ENCODE assay signal across 1 cellular context in the genomic region with DNA sequence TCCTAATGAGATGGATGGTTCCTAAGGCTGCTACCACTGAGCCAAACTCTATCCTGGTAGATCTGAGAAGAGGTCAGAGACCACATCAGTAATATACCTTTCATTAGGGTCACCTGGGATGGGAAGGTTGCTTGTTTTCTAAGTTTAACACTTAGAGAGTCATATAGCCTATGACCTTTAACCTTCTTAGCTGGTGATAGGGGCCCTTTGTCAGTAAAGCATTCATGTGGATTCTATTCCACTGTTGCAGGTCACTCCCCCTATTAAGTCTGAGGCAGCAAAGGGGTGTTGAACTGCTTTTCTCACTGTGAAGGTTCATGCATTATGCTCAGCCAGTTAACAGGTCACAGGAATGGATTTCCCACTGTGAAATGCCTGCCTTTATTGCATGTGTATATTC.
A peak's percentile ranks its signal among the peaks of the same experiment; 100 is the strongest.
TF ChIP-seq lines count a peak whose summit lies in the region.

No MANE protein-coding gene starts in this region.

TF ChIP-seq in K562, 482 proteins besides CTCF, POLR2A, EP300 and RAD21 (continued from another document):
- no peak for TF ChIP-seq NR2C2 (CRISPR knock-in tag; IDR thresholded peaks at IDR 0.05)
- peak; percentile 43; the same call in 1 of the 2 replicates for TF ChIP-seq NR2C2 (tag; IDR thresholded peaks at IDR 0.05)
- TF ChIP-seq ZNF57 (CRISPR knock-in tag; IDR thresholded peaks at IDR 0.05): no peak
- TF ChIP-seq TAF15 (IDR thresholded peaks at IDR 0.05; ENCODE audit: low read depth, low read length): no peak
- no peak for TF ChIP-seq ZNF589 (CRISPR knock-in tag; IDR thresholded peaks at IDR 0.05; ENCODE audit: low read depth)
- TF ChIP-seq ZNF12 (CRISPR knock-in tag; IDR thresholded peaks at IDR 0.05): no peak
